In the genomic region with DNA sequence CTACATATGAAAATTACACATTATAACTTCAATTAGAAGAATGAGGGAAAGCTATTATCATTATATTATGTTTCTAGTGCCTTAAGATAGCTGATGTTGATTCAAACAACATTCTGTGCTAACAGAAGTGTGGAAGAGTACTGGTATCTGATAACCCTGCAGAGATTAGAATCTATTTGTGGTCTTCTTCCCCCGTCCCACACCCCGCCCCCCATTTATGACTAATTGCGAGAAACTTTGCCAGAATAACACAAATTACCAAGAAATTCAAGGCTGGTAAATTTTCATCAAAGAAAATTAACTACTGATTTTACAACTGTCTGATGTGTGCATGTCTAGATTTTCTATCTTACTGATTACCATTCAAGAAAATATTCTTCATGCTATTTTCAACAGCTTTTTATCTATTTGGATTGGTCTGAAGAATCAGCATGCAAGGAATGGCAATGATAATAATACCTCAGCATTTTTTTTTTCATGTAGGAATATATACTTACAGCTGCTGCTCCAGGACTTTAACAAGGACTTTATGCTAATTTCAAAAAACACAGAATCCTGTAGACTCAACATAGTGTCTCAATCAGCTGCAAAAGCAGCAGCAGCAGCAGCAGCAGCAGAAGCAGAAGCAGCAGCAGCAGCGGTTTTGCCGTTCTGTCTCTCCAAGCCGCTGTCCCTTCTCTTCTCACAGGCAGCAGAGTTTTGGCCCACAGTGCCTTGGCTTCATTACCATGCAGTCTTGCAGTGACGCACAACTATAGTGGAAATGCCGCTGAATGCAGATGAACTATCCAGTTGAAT, we compare ENCODE assay signal across 8 cellular contexts.
A peak's percentile ranks its signal among the peaks of the same experiment; 100 is the strongest.
DNase-seq lines count a peak whose midpoint lies in the region; ATAC-seq lines count a peak whose summit lies in the region.

No MANE protein-coding gene starts in this region.

- no peak for ATAC-seq in GM18873 (IDR thresholded peaks at IDR 0.05; ENCODE audit: low FRiP score, unreplicated experiment)
- ATAC-seq in HG03439 (IDR thresholded peaks at IDR 0.05; ENCODE audit: unreplicated experiment): no peak

- DNase-seq in DMS 273 (lab: John Stamatoyannopoulos, UW; ENCODE audit: unreplicated experiment) (peak; percentile 72), DMS 273 treated with DMSO at 0.1 percent for 48 hours (lab: John Stamatoyannopoulos, UW) (no peak), astrocyte of the hippocampus (ENCODE audit: low read depth, low spot score) (peak; percentile 87), lung microvascular endothelial cell (ENCODE audit: low read depth in 2 of 2) (peak; percentile 5 to 48), NCI-H2029 (lab: John Stamatoyannopoulos, UW) (no peak)
- DNase-seq in stimulated activated CD8-positive, alpha-beta memory T cell treated with anti-CD3 and anti-CD28 coated beads, Interleukin-4, amount 100 ng/mL, for 48 hours: peak; percentile 55

Comparison
In these comparisons a context has a peak if more than half of its experiments do, and no peak if none do; other contexts are left out.
1. DNase-seq: peak in DMS 273 (single experiment), astrocyte of the hippocampus (single experiment), lung microvascular endothelial cell (2 of 2) and stimulated activated CD8-positive, alpha-beta memory T cell treated with anti-CD3 and anti-CD28 coated beads, Interleukin-4, amount 100 ng/mL, for 48 hours (single experiment); none in DMS 273 treated with DMSO at 0.1 percent for 48 hours (single experiment) and NCI-H2029 (single experiment).